ENCODE assay signal across 33 cellular contexts in the genomic region with DNA sequence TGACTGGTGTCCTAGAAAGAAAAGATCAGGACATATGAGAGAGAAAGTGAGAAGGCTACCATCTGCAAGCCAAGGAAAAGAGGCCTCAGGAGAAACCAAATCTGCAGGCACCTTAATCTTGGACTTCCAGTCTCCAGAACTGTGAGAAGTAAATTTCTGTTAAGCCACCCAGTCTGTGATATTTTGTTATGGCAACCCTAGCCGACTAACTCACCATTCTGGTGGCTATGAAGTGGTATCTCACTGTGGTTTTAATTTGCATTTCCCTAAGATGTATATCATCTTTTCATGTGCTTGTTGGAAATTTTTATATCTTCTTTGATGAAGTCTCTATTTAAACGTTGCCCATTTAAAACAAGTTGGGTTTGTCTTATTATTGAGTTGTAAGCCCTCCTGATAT. TPM values are rescaled to one million over a fixed set of nuclear protein-coding genes. Genes with fewer than 3 reads are reported as not detected.
DNase-seq lines count a peak whose midpoint lies in the region; ATAC-seq, FAIRE-seq and TF ChIP-seq lines count a peak whose summit lies in the region.
"Had no signal": no experiment of that assay in that cellular context is flagged by ENCODE, and none has a peak within 500 bp of the region (broad histone marks: within the 10 kb centered on the region; RNA-seq: fewer than 3 reads in every experiment).

No MANE protein-coding gene starts in this region.

- H3K27me3 ChIP-seq in DND-41 (ENCODE audit: insufficient read depth, low read length, poor library complexity) (no peaks in the 10 kb centered on the region), GM12878 (replicated peaks in 1 of 2; ENCODE audit: control insufficient read depth in 2 of 2, insufficient read depth in 2 of 2, low read length in 1 of 2) (no peaks in the 10 kb centered on the region), WERI-Rb-1 (ENCODE audit: insufficient read depth, low read depth, severe bottlenecking) (no peaks in the 10 kb centered on the region)

- DNase-seq in DND-41 (no peak), GM12892 (ENCODE audit: insufficient read length) (no peak), NAMALWA (ENCODE audit: low spot score) (peak; percentile 26), GM12878 (ENCODE audit: low read depth, low spot score) (no peak), NCI-H2171 (lab: John Stamatoyannopoulos, UW) (no peak), amniotic stem cell (lab: John Stamatoyannopoulos, UW) (no peak), WERI-Rb-1 (no peak)
- DNase-seq: AML-193; C1 segment of cervical spinal cord; Caco-2; CD4-positive, alpha-beta memory T cell; EL; GDM1; GM23248; H7; Kasumi-1; MM.1S; NCI-H1048; NCI-H1417 treated with DMSO at 0.1 percent for 48 hours; NCI-H1694 treated with DMSO at 0.1 percent for 48 hours; NCI-H2081 treated with DMSO at 0.1 percent for 48 hours; NCI-H2171 treated with DMSO at 0.1 percent for 48 hours; NCI-H345; NCI-H510A treated with DMSO at 0.1 percent for 48 hours; NCI-H774; RPMI8226; SHP77; T-helper 1 cell had no signal

- no peaks in the 10 kb centered on the region for H3K79me2 ChIP-seq in DND-41 (ENCODE audit: insufficient read depth, low read length)
- no peaks in the 10 kb centered on the region for H3K79me2 ChIP-seq in GM12878 (ENCODE audit: control insufficient read depth, insufficient read depth, low read length)

- H3K4me3 ChIP-seq in DND-41 (ENCODE audit: low read depth in 1 of 2, low read length in 2 of 2) (no peak overlapping the region), GM12878 (no peak overlapping the region), WERI-Rb-1 (ENCODE audit: low read depth, low read length) (no peak overlapping the region)
- H3K4me3 ChIP-seq: A549, GM23248, K562 had no signal

- no peak for TF ChIP-seq EP300 in GM12878 (IDR thresholded peaks at IDR 0.05; ENCODE audit: borderline replicate concordance in 1 of 2, control insufficient read depth in 1 of 2, low read depth in 2 of 2, low read length in 2 of 2)

- CTCF ChIA-PET in GM12878 (lab: Yijun Ruan, JAX) = interaction anchor here (1.0 kb wide), 1 partner anchor 14 kb away, joined by 5 read pairs; no protein-coding TSS in a partner anchor

- RAD21 ChIA-PET in GM12878 (lab: Charles Lee; ENCODE audit: unreplicated experiment) = no interaction called here

- intact Hi-C loops in GM12878 (cut with micrococcal nuclease; ENCODE audit: unreplicated experiment) = no loop called here

- TF ChIP-seq POLR2A in GM12892 (IDR thresholded peaks at IDR 0.05; ENCODE audit: low read depth, low read length) (no peak), GM12878 (IDR thresholded peaks at IDR 0.05; ENCODE audit: low read depth, low read length) (no peak)

- TF ChIP-seq RAD21 in GM12878 (IDR thresholded peaks at IDR 0.05; ENCODE audit: insufficient read depth, low read depth, low read length) = no peak

- no peaks in the 10 kb centered on the region for H3K36me3 ChIP-seq in DND-41 (ENCODE audit: insufficient read depth, low read length)
- H3K36me3 ChIP-seq in GM12878 (ENCODE audit: control insufficient read depth in 2 of 2, insufficient read depth in 2 of 2, low read length in 1 of 2) = peaks cover 2 to 5% of the 10 kb centered on the region in 2 experiments; a peak in 1 of 4 replicates
- H3K36me3 ChIP-seq in WERI-Rb-1 = no peaks in the 10 kb centered on the region

- H3K4me2 ChIP-seq in DND-41 (ENCODE audit: insufficient read depth, low read length) (no peak overlapping the region), GM12878 (ENCODE audit: control insufficient read depth, insufficient read depth) (no peak overlapping the region)
- H3K4me2 ChIP-seq: A549 had no signal

- H3K9ac ChIP-seq in DND-41 (ENCODE audit: low read depth, low read length) = no peak overlapping the region
- no peak overlapping the region for H3K9ac ChIP-seq in GM12878 (ENCODE audit: control insufficient read depth, insufficient read depth, low read length)
- H3K9ac ChIP-seq: GM23248 had no signal

- POLR2A ChIA-PET in GM12878 (lab: Charles Lee) = interaction anchor here (0.6 kb wide), 1 partner anchor 9 kb away, joined by 3 read pairs; no protein-coding TSS in a partner anchor

- H3K9me3 ChIP-seq in DND-41 (ENCODE audit: insufficient read depth, low read length, severe bottlenecking) (no peaks in the 10 kb centered on the region), GM12878 (replicated peaks; ENCODE audit: control insufficient read depth, insufficient read depth, low read length) (peaks cover 1% of the 10 kb centered on the region), WERI-Rb-1 (ENCODE audit: severe bottlenecking) (no peaks in the 10 kb centered on the region)

- TF ChIP-seq CTCF in DND-41 (IDR thresholded peaks at IDR 0.05; ENCODE audit: borderline replicate concordance, extremely low read depth, low read length, poor library complexity, severe bottlenecking) (no peak), GM12878 (IDR thresholded peaks at IDR 0.05 in 2 of 3, conservative IDR thresholded peaks at IDR 0.05 in 1 of 3; ENCODE audit: control insufficient read depth in 2 of 3, extremely low read depth in 1 of 3, insufficient read depth in 1 of 3, low read depth in 3 of 3, low read length in 3 of 3) (no peak), WERI-Rb-1 (IDR thresholded peaks at IDR 0.05; ENCODE audit: low read depth, low read length) (no peak)

- H3K4me1 ChIP-seq in DND-41 (ENCODE audit: insufficient read depth, low read length) = no peaks in the 10 kb centered on the region
- H3K4me1 ChIP-seq in GM12878 (ENCODE audit: control insufficient read depth, insufficient read depth, low read length) = peaks cover 15% of the 10 kb centered on the region
- H3K4me1 ChIP-seq: Caco-2 had no signal

- no peaks in the 10 kb centered on the region for H4K20me1 ChIP-seq in DND-41 (ENCODE audit: insufficient read depth, low read length)
- H4K20me1 ChIP-seq in GM12878 (ENCODE audit: control insufficient read depth, insufficient read depth) = no peaks in the 10 kb centered on the region

- FAIRE-seq in GM12892 (lab: Jason Lieb, UNC) (peak; percentile 9), GM12878 (lab: Jason Lieb, UNC) (peak; percentile 74)
- FAIRE-seq: A549, HepG2, K562 had no signal

- BruUV-seq in GM12878 (replicated peaks; lab: Mats Ljungman, UMichigan) = no TSS peak

- peak; percentile 59; the same call in 1 of the 3 replicates for ATAC-seq in DND-41 (ENCODE audit: insufficient read depth, low read depth)
- ATAC-seq in GM12878 = peak; percentile 65
- ATAC-seq: A549, HepG2, K562 had no signal

- SMC1A ChIA-PET in GM12878 (lab: Charles Lee; ENCODE audit: uncharacterized antibody, unreplicated experiment) = no interaction called here

- H2AFZ ChIP-seq in DND-41 (ENCODE audit: low read depth, low read length) = no peak overlapping the region
- no peak overlapping the region for H2AFZ ChIP-seq in GM12878 (ENCODE audit: control insufficient read depth, low read depth, low read length)
- H2AFZ ChIP-seq: GM23248 had no signal

- H3K27ac ChIP-seq in DND-41 (ENCODE audit: low read length) (no peak overlapping the region), GM12878 (ENCODE audit: control insufficient read depth, insufficient read depth) (no peak overlapping the region), WERI-Rb-1 (no peak overlapping the region)
- H3K27ac ChIP-seq: A549, GM23248 had no signal

- in situ Hi-C loops in GM12878 (cut with MboI) = no loop called here

- 0% methylated on average over 2 of the region's 2 CpGs for WGBS in GM12878 (ENCODE audit: insufficient coverage, insufficient replicate concordance, low lambda C conversion rate, missing lambda C conversion rate)

TF ChIP-seq in GM12878, 131 proteins besides CTCF, POLR2A, EP300 and RAD21:
- TF ChIP-seq RUNX3 (IDR thresholded peaks at IDR 0.05; ENCODE audit: low read length) = peak; percentile 22; the same call in 1 of the 2 replicates
- no peak for TF ChIP-seq SPI1 (IDR thresholded peaks at IDR 0.05; ENCODE audit: borderline replicate concordance, insufficient read depth, low read depth, low read length)
- TF ChIP-seq ZBED1 (IDR thresholded peaks at IDR 0.05; ENCODE audit: borderline replicate concordance) = no peak
- no peak for TF ChIP-seq CBFB (IDR thresholded peaks at IDR 0.05; ENCODE audit: low read depth)
- TF ChIP-seq, protein P1, sequence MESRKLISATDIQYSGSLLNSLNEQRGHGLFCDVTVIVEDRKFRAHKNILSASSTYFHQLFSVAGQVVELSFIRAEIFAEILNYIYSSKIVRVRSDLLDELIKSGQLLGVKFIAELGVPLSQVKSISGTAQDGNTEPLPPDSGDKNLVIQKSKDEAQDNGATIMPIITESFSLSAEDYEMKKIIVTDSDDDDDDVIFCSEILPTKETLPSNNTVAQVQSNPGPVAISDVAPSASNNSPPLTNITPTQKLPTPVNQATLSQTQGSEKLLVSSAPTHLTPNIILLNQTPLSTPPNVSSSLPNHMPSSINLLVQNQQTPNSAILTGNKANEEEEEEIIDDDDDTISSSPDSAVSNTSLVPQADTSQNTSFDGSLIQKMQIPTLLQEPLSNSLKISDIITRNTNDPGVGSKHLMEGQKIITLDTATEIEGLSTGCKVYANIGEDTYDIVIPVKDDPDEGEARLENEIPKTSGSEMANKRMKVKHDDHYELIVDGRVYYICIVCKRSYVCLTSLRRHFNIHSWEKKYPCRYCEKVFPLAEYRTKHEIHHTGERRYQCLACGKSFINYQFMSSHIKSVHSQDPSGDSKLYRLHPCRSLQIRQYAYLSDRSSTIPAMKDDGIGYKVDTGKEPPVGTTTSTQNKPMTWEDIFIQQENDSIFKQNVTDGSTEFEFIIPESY (IDR thresholded peaks at IDR 0.05) = no peak

RNA-seq across cellular contexts. Expression of a gene that starts 40.6 kb away (rescaled TPM):
- polyA plus RNA-seq in GM12892 (2012; ENCODE audit: missing spikeins) = 3.3 TPM
- 20.8 and 24.7 TPM in 2 replicates for total RNA-seq in GM12878 (2013; cell fraction: nucleolus; rRNA removed)
- total RNA-seq in GM12878 (2014; rRNA removed) (8.4 and 9.7 TPM in 2 replicates), GM12878 (2014; rRNA removed; fragmentation: Illumina TruSeq; extraction: Trizol) (5.1 and 5.3 TPM in 2 replicates), GM12878 (2021) (7.4 and 7.8 TPM in 2 replicates)
- 2.3 TPM for polyA plus RNA-seq in GM12878 (2011; ENCODE audit: low read depth)
- polyA plus RNA-seq in GM12878 (2011; rRNA removed) (12.0 and 12.4 TPM in 2 replicates), GM12878 (2014; fragmentation: Illumina TruSeq; extraction: Trizol) (5.6 and 6.2 TPM in 2 replicates), GM12878 (2014; fragmentation: Nextera tagmentation; extraction: Ambion mirVana) (1 to 10 TPM; 1.3 to 1.8 TPM), GM12878 (2014; rRNA removed) (7.9 and 8.2 TPM in 2 replicates), GM12878 (2016; fragmentation: Nextera tagmentation; extraction: Ambion mirVana) (1 to 10 TPM; 6.6 to 7.5 TPM)
- 15.0 and 17.7 TPM in 2 replicates for polyA plus RNA-seq in GM12878 (2011; cell fraction: cytosol; rRNA removed)
- polyA plus RNA-seq in GM12878 (2011; cell fraction: nucleus; rRNA removed) = 12.5 and 16.8 TPM in 2 replicates
- polyA plus RNA-seq in GM12878 (2012) = 4.5 and 7.5 TPM in 2 replicates
- 45.2 and 60.4 TPM in 2 replicates for polyA minus RNA-seq in GM12878 (2011; rRNA and poly(A)+ RNA removed)
- 9.6 and 15.1 TPM in 2 replicates for polyA minus RNA-seq in GM12878 (2011; cell fraction: cytosol; rRNA and poly(A)+ RNA removed)
- polyA minus RNA-seq in GM12878 (2011; cell fraction: nucleus; rRNA and poly(A)+ RNA removed) = 20.7 and 37.2 TPM in 2 replicates
- total RNA-seq: CD4-positive, alpha-beta memory T cell; GM23248; HepG2; HT1080; SK-MEL-5 had no signal
- polyA plus RNA-seq: A549; CD4-positive, alpha-beta memory T cell; GM23248; HepG2; K562 had no signal
